ENCODE assay signal across 11 cellular contexts in the genomic region with DNA sequence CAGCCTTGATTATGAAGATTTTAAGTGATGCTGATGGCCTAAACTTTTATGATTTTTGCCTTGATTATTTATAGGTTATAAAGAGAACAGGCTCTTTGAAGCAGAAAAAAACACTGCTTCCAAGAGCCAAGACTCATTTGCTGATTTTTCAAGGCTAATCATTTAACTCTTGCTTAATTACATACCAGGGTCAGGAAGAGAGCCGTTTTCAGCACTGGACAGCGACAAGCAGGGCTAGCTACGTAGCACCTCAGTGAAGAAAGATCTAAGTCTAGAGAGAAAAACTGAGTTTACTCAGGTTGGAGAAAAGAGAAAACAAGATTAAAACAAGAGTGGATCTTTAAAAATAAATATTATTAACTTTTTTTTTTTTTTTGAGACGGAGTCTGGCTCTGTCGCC.
A peak's percentile ranks its signal among the peaks of the same experiment; 100 is the strongest.
DNase-seq lines count a peak whose midpoint lies in the region; ATAC-seq and TF ChIP-seq lines count a peak whose summit lies in the region.
"Had no signal": no experiment of that assay in that cellular context is flagged by ENCODE, and none has a peak within 500 bp of the region (broad histone marks: within the 10 kb centered on the region; RNA-seq: fewer than 3 reads in every experiment).

No MANE protein-coding gene starts in this region.

- peak; percentile 70 for DNase-seq in DND-41
- peak; percentile 62 for DNase-seq in Jurkat, Clone E6-1 (ENCODE audit: low read depth, low spot score)
- peak in 6 of 7 donors; percentile 38 to 62 (median 50) for DNase-seq in adrenal gland
- DNase-seq in kidney tubule cell (ENCODE audit: low spot score) = peak; percentile 35
- DNase-seq in tibial nerve (ENCODE audit: low spot score in 2 of 2) = no peak
- no peak for DNase-seq in amniotic stem cell (lab: John Stamatoyannopoulos, UW)
- DNase-seq: NCI-H748 treated with DMSO at 0.1 percent for 48 hours, upper lobe of left lung had no signal

- H3K9me3 ChIP-seq in DND-41 (ENCODE audit: insufficient read depth, low read length, severe bottlenecking) (no peaks in the 10 kb centered on the region), adrenal gland (replicated peaks in 1 of 3) (no peaks in the 10 kb centered on the region), tibial nerve (no peaks in the 10 kb centered on the region)
- H3K9me3 ChIP-seq: right atrium auricular region, upper lobe of left lung had no signal

- no peak overlapping the region for H3K4me3 ChIP-seq in DND-41 (ENCODE audit: low read depth in 1 of 2, low read length in 2 of 2)
- no peak overlapping the region for H3K4me3 ChIP-seq in Jurkat, Clone E6-1 (ENCODE audit: low read length)
- H3K4me3 ChIP-seq in adrenal gland = no peak overlapping the region
- H3K4me3 ChIP-seq in tibial nerve = no peak overlapping the region
- H3K4me3 ChIP-seq: right atrium auricular region, upper lobe of left lung had no signal

- H3K36me3 ChIP-seq in DND-41 (ENCODE audit: insufficient read depth, low read length) = no peaks in the 10 kb centered on the region
- no peaks in the 10 kb centered on the region for H3K36me3 ChIP-seq in adrenal gland (replicated peaks in 1 of 2)
- no peaks in the 10 kb centered on the region for H3K36me3 ChIP-seq in tibial nerve
- H3K36me3 ChIP-seq: right atrium auricular region, upper lobe of left lung had no signal

- 21 to 35% (median 31%) methylated on average over 5 of the region's 5 CpGs for WGBS in adrenal gland, 4 donors
- 25 to 27% methylated on average over 5 of the region's 5 CpGs for WGBS in tibial nerve, 2 donors

- H4K20me1 ChIP-seq in DND-41 (ENCODE audit: insufficient read depth, low read length) = peaks cover 6% of the 10 kb centered on the region; the same call in 1 of the 2 replicates

- TF ChIP-seq EP300 in tibial nerve (IDR thresholded peaks at IDR 0.05) = no peak

- no peaks in the 10 kb centered on the region for H3K4me1 ChIP-seq in DND-41 (ENCODE audit: insufficient read depth, low read length)
- no peaks in the 10 kb centered on the region for H3K4me1 ChIP-seq in adrenal gland (replicated peaks in 1 of 2)
- no peaks in the 10 kb centered on the region for H3K4me1 ChIP-seq in tibial nerve
- H3K4me1 ChIP-seq: right atrium auricular region, upper lobe of left lung had no signal

- intact Hi-C loops in adrenal gland (cut with DNase I) = no loop called here

- TF ChIP-seq CTCF in DND-41 (IDR thresholded peaks at IDR 0.05; ENCODE audit: borderline replicate concordance, extremely low read depth, low read length, poor library complexity, severe bottlenecking) (no peak), adrenal gland (IDR thresholded peaks at IDR 0.05) (no peak), tibial nerve (IDR thresholded peaks at IDR 0.05) (no peak)

- no peak overlapping the region for H3K9ac ChIP-seq in DND-41 (ENCODE audit: low read depth, low read length)

- no peak overlapping the region for H2AFZ ChIP-seq in DND-41 (ENCODE audit: low read depth, low read length)

- no peaks in the 10 kb centered on the region for H3K79me2 ChIP-seq in DND-41 (ENCODE audit: insufficient read depth, low read length)

- no peak overlapping the region for H3K27ac ChIP-seq in DND-41 (ENCODE audit: low read length)
- H3K27ac ChIP-seq in adrenal gland = no peak overlapping the region
- H3K27ac ChIP-seq in tibial nerve = no peak overlapping the region
- H3K27ac ChIP-seq: right atrium auricular region, upper lobe of left lung had no signal

- H3K27me3 ChIP-seq in DND-41 (ENCODE audit: insufficient read depth, low read length, poor library complexity) (no peaks in the 10 kb centered on the region), adrenal gland (no peaks in the 10 kb centered on the region), tibial nerve (no peaks in the 10 kb centered on the region)
- H3K27me3 ChIP-seq: right atrium auricular region, upper lobe of left lung had no signal

- TF ChIP-seq POLR2A in adrenal gland (IDR thresholded peaks at IDR 0.05) (no peak), tibial nerve (IDR thresholded peaks at IDR 0.05) (no peak)

- H3K4me2 ChIP-seq in DND-41 (ENCODE audit: insufficient read depth, low read length) = no peak overlapping the region

- ATAC-seq in DND-41 (ENCODE audit: insufficient read depth, low read depth) = peak; percentile 91
- ATAC-seq in HG02870 (IDR thresholded peaks at IDR 0.05; ENCODE audit: unreplicated experiment) = no peak
- ATAC-seq in GM19035 (IDR thresholded peaks at IDR 0.05; ENCODE audit: unreplicated experiment) = no peak

Comparison
In these comparisons a context has a peak if more than half of its experiments do, and no peak if none do; other contexts are left out.
1. DNase-seq: peak in DND-41 (single experiment), Jurkat, Clone E6-1 (single experiment), adrenal gland (6 of 7) and kidney tubule cell (single experiment); none in tibial nerve (0 of 2) and amniotic stem cell (single experiment).